In the genomic region with DNA sequence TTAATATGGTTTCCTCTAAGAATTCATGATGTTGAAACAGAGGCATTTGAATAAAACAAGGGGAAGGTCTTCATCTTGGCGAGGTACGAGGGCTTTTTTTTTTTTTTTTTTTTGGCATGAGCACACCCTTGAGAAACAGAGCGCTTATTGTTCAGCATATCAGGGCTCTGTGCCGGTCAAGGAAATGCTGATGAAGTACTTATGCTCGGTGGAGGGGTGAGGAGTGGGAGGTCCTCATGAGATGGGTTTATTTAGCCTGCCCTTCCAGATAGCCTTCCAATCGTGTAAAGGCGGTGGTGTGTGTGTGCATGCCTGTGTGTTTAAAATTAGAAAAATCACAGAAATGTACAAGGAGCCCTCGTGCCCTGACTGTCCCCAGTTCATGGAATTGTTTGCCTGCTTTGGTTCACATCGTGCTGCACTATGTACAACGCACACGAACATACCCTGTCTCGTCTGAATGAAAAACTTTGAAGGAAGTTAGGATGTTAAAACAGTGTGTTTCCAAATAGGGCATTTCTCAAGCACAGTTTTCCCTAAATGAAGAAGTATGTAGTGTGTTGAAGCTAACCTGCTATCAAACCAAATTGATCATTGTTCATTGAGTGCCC, we compare ENCODE assay signal across 21 cellular contexts.
A peak's percentile ranks its signal among the peaks of the same experiment; 100 is the strongest.
DNase-seq lines count a peak whose midpoint lies in the region; ATAC-seq and TF ChIP-seq lines count a peak whose summit lies in the region.
"Had no signal": no experiment of that assay in that cellular context is flagged by ENCODE, and none has a peak within 500 bp of the region (broad histone marks: within the 10 kb centered on the region; RNA-seq: fewer than 3 reads in every experiment).

No MANE protein-coding gene starts in this region.

- H3K27ac Mint-ChIP-seq in nephron = peak overlapping the region in 2 of 3 experiments; percentile 2 to 11
- H3K27ac Mint-ChIP-seq: IgD-negative memory B cell, type B pancreatic cell had no signal

- H3K36me3 Mint-ChIP-seq in nephron (ENCODE audit: low read depth) = no peaks in the 10 kb centered on the region
- H3K36me3 Mint-ChIP-seq in activated T-cell treated with anti-CD3 and anti-CD28 coated beads, Interleukin-2, amount 50 U/mL, for 4 hours (ENCODE audit: insufficient read depth) = no peaks in the 10 kb centered on the region
- H3K36me3 Mint-ChIP-seq: type B pancreatic cell had no signal

- TF ChIP-seq CTCF in fibroblast of pulmonary artery (IDR thresholded peaks at IDR 0.05; ENCODE audit: low read length, missing control alignments) = no peak
- TF ChIP-seq CTCF in nephron (IDR thresholded peaks at IDR 0.05; ENCODE audit: unreplicated experiment in 3 of 3) = no peak

- H3K9me3 Mint-ChIP-seq in nephron = no peaks in the 10 kb centered on the region
- no peaks in the 10 kb centered on the region for H3K9me3 Mint-ChIP-seq in activated T-cell treated with anti-CD3 and anti-CD28 coated beads, Interleukin-2, amount 50 U/mL, for 4 hours

- no peak overlapping the region for H3K4me3 ChIP-seq in BLaER1 treated with 17β-estradiol and CSF1 and Interleukin-3, amounts not matched to agents 10 nM and 100 nM
- H3K4me3 ChIP-seq in fibroblast of pulmonary artery (replicated peaks; ENCODE audit: low read depth, low read length) = no peak overlapping the region
- H3K4me3 ChIP-seq: BLaER1, cardiac muscle cell, HAP-1, heart right ventricle had no signal

- DNase-seq in fibroblast of pulmonary artery (ENCODE audit: low read depth) (peak; percentile 52), DMS114 treated with DMSO at 0.1 percent for 48 hours (lab: John Stamatoyannopoulos, UW; ENCODE audit: unreplicated experiment) (no peak), ACHN (no peak), RPMI8226 (no peak)
- no peak for DNase-seq in activated T-cell treated with anti-CD3 and anti-CD28 coated beads, Interleukin-2, amount 50 U/mL, for 4 hours
- DNase-seq: activated naive CD4-positive, alpha-beta T cell treated with Interleukin-2 at 50 U/mL for 16 hours; activated T-cell treated with anti-CD3 and anti-CD28 coated beads, Interleukin-2, amount 50 U/mL, for 48 hours; amniotic stem cell; dermis blood vessel endothelial cell; heart right ventricle; NCI-H2171; NCI-H526; stimulated activated CD4-positive, alpha-beta T cell treated with anti-CD3 and anti-CD28 coated beads, Interleukin-12 subunit alpha, Interleukin-12 subunit beta, amount 100 ng/mL, for 4 hours had no signal

- H3K4me3 Mint-ChIP-seq in nephron = no peak overlapping the region
- H3K4me3 Mint-ChIP-seq in activated T-cell treated with anti-CD3 and anti-CD28 coated beads, Interleukin-2, amount 50 U/mL, for 4 hours = no peak overlapping the region
- H3K4me3 Mint-ChIP-seq: IgD-negative memory B cell, type B pancreatic cell had no signal

- no peaks in the 10 kb centered on the region for H3K27me3 Mint-ChIP-seq in nephron (ENCODE audit: low read depth)
- H3K27me3 Mint-ChIP-seq in activated T-cell treated with anti-CD3 and anti-CD28 coated beads, Interleukin-2, amount 50 U/mL, for 4 hours (ENCODE audit: low read depth) = peaks cover 5% of the 10 kb centered on the region

- H3K27me3 ChIP-seq in BLaER1 treated with 17β-estradiol and CSF1 and Interleukin-3, amounts not matched to agents 10 nM and 100 nM = no peaks in the 10 kb centered on the region
- H3K27me3 ChIP-seq: BLaER1, cardiac muscle cell had no signal

- no peak for ATAC-seq in activated T-cell treated with anti-CD3 and anti-CD28 coated beads, Interleukin-2, amount 50 U/mL, for 4 hours

- in situ Hi-C loops in ACHN (cut with HindIII; ENCODE audit: low pct_ligation_motif_present, low pct_unique_long_range_greater_than_20kb, low sequenced_read_pairs) = no loop called here

- H3K36me3 ChIP-seq in BLaER1 treated with 17β-estradiol and CSF1 and Interleukin-3, amounts not matched to agents 10 nM and 100 nM = no peaks in the 10 kb centered on the region
- H3K36me3 ChIP-seq in KOPT-K1 (ENCODE audit: insufficient read depth, low read length) = no peaks in the 10 kb centered on the region
- H3K36me3 ChIP-seq: BLaER1, cardiac muscle cell, HAP-1, heart right ventricle had no signal

- H3K27ac ChIP-seq in BLaER1 treated with 17β-estradiol and CSF1 and Interleukin-3, amounts not matched to agents 10 nM and 100 nM = peak overlapping the region in 6 of 11 experiments; percentile 18 to 48 (median 37); a peak in 10 of 22 replicates
- H3K27ac ChIP-seq in KOPT-K1 (ENCODE audit: low read depth, low read length, poor library complexity, severe bottlenecking) = peak overlapping the region; percentile 100
- H3K27ac ChIP-seq: BLaER1, cardiac muscle cell, heart right ventricle had no signal

- H3K4me1 Mint-ChIP-seq in nephron = peaks cover 23% of the 10 kb centered on the region
- no peaks in the 10 kb centered on the region for H3K4me1 Mint-ChIP-seq in activated T-cell treated with anti-CD3 and anti-CD28 coated beads, Interleukin-2, amount 50 U/mL, for 4 hours (ENCODE audit: low read depth)
- H3K4me1 Mint-ChIP-seq: IgD-negative memory B cell had no signal

- H3K9ac ChIP-seq in BLaER1 treated with 17β-estradiol and CSF1 and Interleukin-3, amounts not matched to agents 10 nM and 100 nM = no peak overlapping the region
- H3K9ac ChIP-seq: BLaER1 had no signal

- peak overlapping the region in 3 of 11 experiments; percentile 6 to 33 (median 12); a peak in 2 of 22 replicates for H3K4me2 ChIP-seq in BLaER1 treated with 17β-estradiol and CSF1 and Interleukin-3, amounts not matched to agents 10 nM and 100 nM
- H3K4me2 ChIP-seq: BLaER1 had no signal

- peaks cover 29 to 88% (median 60%) of the 10 kb centered on the region in 10 experiments for H3K4me1 ChIP-seq in BLaER1 treated with 17β-estradiol and CSF1 and Interleukin-3, amounts not matched to agents 10 nM and 100 nM

- no peaks in the 10 kb centered on the region for H4K20me1 ChIP-seq in BLaER1 treated with 17β-estradiol and CSF1 and Interleukin-3, amounts not matched to agents 10 nM and 100 nM
- H4K20me1 ChIP-seq: BLaER1 had no signal

- H3K9me3 ChIP-seq in BLaER1 treated with 17β-estradiol and CSF1 and Interleukin-3, amounts not matched to agents 10 nM and 100 nM (replicated peaks in 1 of 11) = peaks cover 0 to 14% (median 7%) of the 10 kb centered on the region in 11 experiments; a peak in 7 of 22 replicates
- H3K9me3 ChIP-seq in KOPT-K1 (ENCODE audit: insufficient read depth, low read length, poor library complexity, severe bottlenecking) = no peaks in the 10 kb centered on the region
- H3K9me3 ChIP-seq: BLaER1, HAP-1, heart right ventricle had no signal
